ENCODE assay signal across 30 cellular contexts in genomic region chr7:247636-248035, GRCh38. TPM values are rescaled to one million over a fixed set of nuclear protein-coding genes. Genes with fewer than 3 reads are reported as not detected.
"Had no signal": no experiment of that assay in that cellular context is flagged by ENCODE, and none has a peak within 500 bp of the region (broad histone marks: within the 10 kb centered on the region; RNA-seq: fewer than 3 reads in every experiment).

No MANE protein-coding gene starts in this region.

- H3K27ac ChIP-seq: adrenal gland, ascending aorta, body of pancreas, brain microvascular endothelial cell, cardiac muscle cell had no signal

- H3K4me3 ChIP-seq: adrenal gland, ascending aorta, body of pancreas, breast epithelium, cardiac muscle cell had no signal

- H3K36me3 ChIP-seq: breast epithelium, cardiac muscle cell had no signal

- H3K4me1 ChIP-seq: adrenal gland, ascending aorta, body of pancreas, breast epithelium had no signal

- DNase-seq: activated effector memory CD4-positive, alpha-beta T cell treated with anti-CD3 and anti-CD28 coated beads, Interleukin-2, amount 50 U/mL, for 16 hours; activated effector memory CD4-positive, alpha-beta T cell treated with Interleukin-2 at 50 U/mL for 16 hours; activated gamma-delta T cell; activated gamma-delta T cell treated with Interleukin-2 at 50 U/mL for 16 hours; activated naive CD4-positive, alpha-beta T cell; activated naive CD4-positive, alpha-beta T cell treated with anti-CD3 and anti-CD28 coated beads for 36 hours; activated naive CD4-positive, alpha-beta T cell treated with anti-CD3 and anti-CD28 coated beads, Interleukin-2, amount 10 ng/mL, durations not matched to agents 7 days and 5 days; activated naive CD4-positive, alpha-beta T cell treated with anti-CD3 and anti-CD28 coated beads, Interleukin-2, amount 50 U/mL, for 16 hours; activated naive CD4-positive, alpha-beta T cell treated with Interleukin-2 at 50 U/mL for 16 hours; activated naive CD8-positive, alpha-beta T cell treated with anti-CD3 and anti-CD28 coated beads for 36 hours; activated naive CD8-positive, alpha-beta T cell treated with anti-CD3 and anti-CD28 coated beads, Interleukin-2, amount 10 ng/mL, durations not matched to agents 7 days and 5 days; activated naive CD8-positive, alpha-beta T cell treated with anti-CD3 and anti-CD28 coated beads, Interleukin-2, amount 50 U/mL, for 24 hours; activated T-cell treated with anti-CD3 and anti-CD28 coated beads, Interleukin-2, amount 50 U/mL, for 24 hours; activated T-cell treated with anti-CD3 and anti-CD28 coated beads, Interleukin-2, amount 50 U/mL, for 4 hours; activated T-cell treated with anti-CD3 and anti-CD28 coated beads, Interleukin-2, amount 50 U/mL, for 48 hours; activated T-cell treated with anti-CD3 and anti-CD28 coated beads, Interleukin-2, amount 50 U/mL, for 72 hours; adrenal gland; amniotic stem cell; amygdala; anterior cingulate cortex; aorta; body of pancreas; brain microvascular endothelial cell; caudate nucleus; central memory CD4-positive, alpha-beta T cell; cerebellar nuclear complex had no signal

- H3K9me3 ChIP-seq: adrenal gland, ascending aorta, body of pancreas, breast epithelium had no signal

- H3K27me3 ChIP-seq: adrenal gland, ascending aorta, body of pancreas, brain microvascular endothelial cell, breast epithelium, cardiac muscle cell had no signal

RNA-seq across cellular contexts. Expression of gene FOXL3, which starts 42.3 kb away (rescaled TPM):
- polyA plus RNA-seq: adipose tissue, adrenal gland, aorta, cardiac muscle cell had no signal
